1 cellular context compared by ENCODE assay signal in the genomic region with DNA sequence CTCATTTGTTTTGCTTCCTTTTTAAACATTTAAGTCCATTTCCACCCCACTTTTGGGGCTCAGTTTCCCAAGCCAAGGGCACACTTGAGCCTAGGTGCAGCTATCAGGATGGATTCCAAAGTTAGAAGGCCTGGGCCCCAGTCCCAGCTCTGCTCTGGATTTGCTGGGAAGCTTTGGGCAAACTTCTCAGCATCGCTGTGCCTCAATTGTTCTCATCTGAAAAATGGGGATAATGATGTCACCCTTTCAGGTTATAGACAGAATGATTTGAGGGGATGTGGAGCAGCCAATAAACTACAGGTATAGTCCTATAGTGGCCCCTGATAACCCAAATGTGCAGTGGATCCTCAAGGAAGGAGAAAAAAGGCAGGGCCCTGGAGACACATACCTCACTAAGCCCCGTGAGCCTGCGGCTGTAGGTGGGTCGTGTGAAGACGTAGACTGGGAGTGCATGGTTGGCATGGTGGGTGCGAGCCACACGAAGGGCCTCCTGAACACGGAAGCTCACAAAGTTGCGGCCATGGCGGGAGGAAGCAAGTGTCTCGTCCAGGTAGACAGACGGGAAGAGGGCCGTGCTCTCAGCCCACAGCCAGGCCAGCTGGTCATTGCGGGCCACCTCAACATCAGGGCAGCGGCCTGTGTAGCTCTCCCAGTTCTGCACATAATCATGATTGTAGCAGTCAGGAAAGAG.
TF ChIP-seq lines count a peak whose summit lies in the region.

No MANE protein-coding gene starts in this region.

TF ChIP-seq in K562, 482 proteins besides CTCF, POLR2A, EP300 and RAD21:
- TF ChIP-seq BCOR (IDR thresholded peaks at IDR 0.05) (peak; percentile 84), KDM1A (IDR thresholded peaks at IDR 0.05) (peak; percentile 35 to 57; a peak in 2 of 4 replicates), RBM25 (IDR thresholded peaks at IDR 0.05; ENCODE audit: low read depth, low read length, severe bottlenecking) (peak; percentile 87), NR2C1 (IDR thresholded peaks at IDR 0.05) (no peak), NR2C1 (tag; IDR thresholded peaks at IDR 0.05) (no peak), RCOR1 (IDR thresholded peaks at IDR 0.05; ENCODE audit: borderline replicate concordance in 1 of 2, low read depth in 2 of 2, low read length in 2 of 2) (0 out of 4 replicates have a peak, but pooled peaks of 1 of the 2 experiments have one; percentile 35)
